In genomic region chr7:31003721-31004120, GRCh38 we compare ENCODE assay signal across 28 cellular contexts. TPM values are rescaled to one million over a fixed set of nuclear protein-coding genes. Genes with fewer than 3 reads are reported as not detected.
"Had no signal": no experiment of that assay in that cellular context is flagged by ENCODE, and none has a peak within 500 bp of the region (broad histone marks: within the 10 kb centered on the region; RNA-seq: fewer than 3 reads in every experiment).

No MANE protein-coding gene starts in this region.

- H3K4me1 ChIP-seq: adrenal gland, parathyroid adenoma, stomach, testis, upper lobe of right lung had no signal

- H3K4me1 Mint-ChIP-seq: activated B cell treated with CpG ODN at 0.5 μM for 24 hours; stimulated activated effector memory CD8-positive, alpha-beta T cell treated with anti-CD3 and anti-CD28 coated beads, Interleukin-12 subunit alpha, Interleukin-12 subunit beta, amount 100 ng/mL, for 72 hours had no signal

- H3K9me3 Mint-ChIP-seq: activated B cell treated with CpG ODN at 0.5 μM for 24 hours; activated CD4-positive, alpha-beta memory T cell treated with anti-CD3 and anti-CD28 coated beads for 36 hours; activated naive CD4-positive, alpha-beta T cell treated with anti-CD3 and anti-CD28 coated beads, Interleukin-2, amount 50 U/mL, for 72 hours; activated T-helper 1 cell treated with anti-CD3 and anti-CD28 coated beads, Interleukin-12 subunit alpha, Interleukin-12 subunit beta, Interleukin-2, Interleukin-4 antibody, amounts not matched to agents 30 ng/mL and 10 ng/mL and 1 ng/mL, durations not matched to agents 14 hours and 24 hours and 36 hours; effector memory CD8-positive, alpha-beta T cell; stimulated activated effector memory CD8-positive, alpha-beta T cell treated with anti-CD3 and anti-CD28 coated beads, Interleukin-12 subunit alpha, Interleukin-12 subunit beta, amount 100 ng/mL, for 72 hours had no signal

- H3K27me3 Mint-ChIP-seq: activated CD4-positive, alpha-beta memory T cell treated with anti-CD3 and anti-CD28 coated beads for 36 hours had no signal

- H3K9me3 ChIP-seq: adrenal gland, testis, upper lobe of right lung had no signal

- H3K27ac ChIP-seq: adrenal gland, heart left ventricle, parathyroid adenoma, stomach, testis, upper lobe of right lung had no signal

- H3K27me3 ChIP-seq: adrenal gland, testis, upper lobe of right lung had no signal

- H3K36me3 ChIP-seq: adrenal gland, heart left ventricle, stomach, upper lobe of right lung had no signal

- H3K4me3 Mint-ChIP-seq: activated B cell treated with CpG ODN at 0.5 μM for 24 hours; activated CD4-positive, alpha-beta memory T cell treated with anti-CD3 and anti-CD28 coated beads for 36 hours; activated T-helper 1 cell treated with anti-CD3 and anti-CD28 coated beads, Interleukin-12 subunit alpha, Interleukin-12 subunit beta, Interleukin-2, Interleukin-4 antibody, amounts not matched to agents 30 ng/mL and 10 ng/mL and 1 ng/mL, durations not matched to agents 14 hours and 24 hours and 36 hours; effector memory CD8-positive, alpha-beta T cell; mesothelial cell of epicardium; nephron; stimulated activated effector memory CD8-positive, alpha-beta T cell treated with anti-CD3 and anti-CD28 coated beads, Interleukin-12 subunit alpha, Interleukin-12 subunit beta, amount 100 ng/mL, for 72 hours had no signal

- H3K36me3 Mint-ChIP-seq: activated CD4-positive, alpha-beta memory T cell treated with anti-CD3 and anti-CD28 coated beads for 36 hours; activated naive CD4-positive, alpha-beta T cell treated with anti-CD3 and anti-CD28 coated beads, Interleukin-2, amount 50 U/mL, for 72 hours; mesothelial cell of epicardium; stimulated activated effector memory CD8-positive, alpha-beta T cell treated with anti-CD3 and anti-CD28 coated beads, Interleukin-12 subunit alpha, Interleukin-12 subunit beta, amount 100 ng/mL, for 72 hours had no signal

- H3K4me3 ChIP-seq: adrenal gland, heart left ventricle, lung, smooth muscle cell, stomach, testis, upper lobe of right lung had no signal

- H3K27ac Mint-ChIP-seq: activated B cell treated with CpG ODN at 0.5 μM for 24 hours; activated CD4-positive, alpha-beta memory T cell treated with anti-CD3 and anti-CD28 coated beads for 36 hours; activated naive CD4-positive, alpha-beta T cell treated with anti-CD3 and anti-CD28 coated beads, Interleukin-2, amount 50 U/mL, for 72 hours; activated T-helper 1 cell treated with anti-CD3 and anti-CD28 coated beads, Interleukin-12 subunit alpha, Interleukin-12 subunit beta, Interleukin-2, Interleukin-4 antibody, amounts not matched to agents 30 ng/mL and 10 ng/mL and 1 ng/mL, durations not matched to agents 14 hours and 24 hours and 36 hours; effector memory CD8-positive, alpha-beta T cell; mesothelial cell of epicardium; nephron; stimulated activated effector memory CD8-positive, alpha-beta T cell treated with anti-CD3 and anti-CD28 coated beads, Interleukin-12 subunit alpha, Interleukin-12 subunit beta, amount 100 ng/mL, for 72 hours had no signal

- DNase-seq: activated B cell treated with CpG ODN at 0.5 μM for 24 hours; activated CD4-positive, alpha-beta memory T cell treated with anti-CD3 and anti-CD28 coated beads for 36 hours; activated CD4-positive, alpha-beta T cell treated with anti-CD3 and anti-CD28 coated beads for 4 hours; activated gamma-delta T cell treated with Interleukin-2 at 50 U/mL for 16 hours; activated T-cell treated with anti-CD3 and anti-CD28 coated beads for 4 hours; adrenal gland; caudate nucleus; effector memory CD8-positive, alpha-beta T cell; heart left ventricle; left cardiac atrium; stimulated activated CD4-positive, alpha-beta T cell treated with anti-CD3 and anti-CD28 coated beads, Interleukin-4, amount 100 ng/mL, for 24 hours; stomach; T-helper 2 cell; testis; upper lobe of right lung had no signal

- ATAC-seq: activated naive CD4-positive, alpha-beta T cell treated with anti-CD3 and anti-CD28 coated beads, Interleukin-2, amount 50 U/mL, for 72 hours; effector memory CD8-positive, alpha-beta T cell; heart left ventricle; left cardiac atrium; sciatic nerve; stimulated activated effector memory CD8-positive, alpha-beta T cell treated with anti-CD3 and anti-CD28 coated beads, Interleukin-12 subunit alpha, Interleukin-12 subunit beta, amount 100 ng/mL, for 72 hours; upper lobe of right lung had no signal

RNA-seq across cellular contexts. Expression of gene GHRHR, which starts 40.0 kb away (rescaled TPM):
- total RNA-seq: activated B cell treated with CpG ODN at 0.5 μM for 24 hours; activated CD4-positive, alpha-beta memory T cell treated with anti-CD3 and anti-CD28 coated beads for 36 hours; activated naive CD4-positive, alpha-beta T cell treated with anti-CD3 and anti-CD28 coated beads, Interleukin-2, amount 50 U/mL, for 72 hours; activated T-helper 1 cell treated with anti-CD3 and anti-CD28 coated beads, Interleukin-12 subunit alpha, Interleukin-12 subunit beta, Interleukin-2, Interleukin-4 antibody, amounts not matched to agents 30 ng/mL and 10 ng/mL and 1 ng/mL, durations not matched to agents 14 hours and 24 hours and 36 hours; dermis microvascular lymphatic vessel endothelial cell; epithelial cell of proximal tubule; fibroblast of lung; frontal cortex; heart left ventricle; left cardiac atrium; mesothelial cell of epicardium; smooth muscle cell; stomach; upper lobe of right lung had no signal
- polyA plus RNA-seq: fibroblast of lung, heart left ventricle, smooth muscle cell had no signal

RNA-seq across cellular contexts. Expression of gene ADCYAP1R1, which starts 48.4 kb away (rescaled TPM):
- total RNA-seq: activated B cell treated with CpG ODN at 0.5 μM for 24 hours; activated CD4-positive, alpha-beta memory T cell treated with anti-CD3 and anti-CD28 coated beads for 36 hours; activated naive CD4-positive, alpha-beta T cell treated with anti-CD3 and anti-CD28 coated beads, Interleukin-2, amount 50 U/mL, for 72 hours; activated T-helper 1 cell treated with anti-CD3 and anti-CD28 coated beads, Interleukin-12 subunit alpha, Interleukin-12 subunit beta, Interleukin-2, Interleukin-4 antibody, amounts not matched to agents 30 ng/mL and 10 ng/mL and 1 ng/mL, durations not matched to agents 14 hours and 24 hours and 36 hours; epithelial cell of proximal tubule; fibroblast of lung; smooth muscle cell had no signal
- polyA plus RNA-seq: fibroblast of lung, smooth muscle cell had no signal
